Comparison of ENCODE assay signal across 15 cellular contexts in genomic region chr22:31526275-31526674, GRCh38. TPM values are rescaled to one million over a fixed set of nuclear protein-coding genes. Genes with fewer than 3 reads are reported as not detected.
DNase-seq lines count a peak whose midpoint lies in the region; ATAC-seq, FAIRE-seq and TF ChIP-seq lines count a peak whose summit lies in the region.
"Had no signal": no experiment of that assay in that cellular context is flagged by ENCODE, and none has a peak within 500 bp of the region (broad histone marks: within the 10 kb centered on the region; RNA-seq: fewer than 3 reads in every experiment).

No MANE protein-coding gene starts in this region.

- H3K4me1 ChIP-seq in neutrophil (ENCODE audit: control insufficient read depth in 1 of 2, insufficient read depth in 1 of 2, low read depth in 1 of 2, low read length in 1 of 2) (peaks cover 0 to 6% of the 10 kb centered on the region in 2 experiments), HepG2 (ENCODE audit: insufficient read depth, low read length) (peaks cover 13% of the 10 kb centered on the region)

- H3K27me3 Mint-ChIP-seq in activated T-helper 1 cell treated with anti-CD3 and anti-CD28 coated beads, Interleukin-12 subunit alpha, Interleukin-12 subunit beta, Interleukin-2, Interleukin-4 antibody, amounts not matched to agents 30 ng/mL and 10 ng/mL and 1 ng/mL, durations not matched to agents 14 hours and 24 hours and 36 hours (ENCODE audit: insufficient read depth) = no peaks in the 10 kb centered on the region

- no peak overlapping the region for H3K9ac ChIP-seq in HepG2 (ENCODE audit: insufficient read depth, low read depth, low read length)

- BruUV-seq in HepG2 (replicated peaks; lab: Mats Ljungman, UMichigan) = no TSS peak

- H3K4me3 Mint-ChIP-seq in activated T-helper 1 cell treated with anti-CD3 and anti-CD28 coated beads, Interleukin-12 subunit alpha, Interleukin-12 subunit beta, Interleukin-2, Interleukin-4 antibody, amounts not matched to agents 30 ng/mL and 10 ng/mL and 1 ng/mL, durations not matched to agents 14 hours and 24 hours and 36 hours = peak overlapping the region; percentile 69
- H3K4me3 Mint-ChIP-seq: nephron progenitor cell had no signal

- peaks cover 73% of the 10 kb centered on the region for H3K4me1 Mint-ChIP-seq in activated T-helper 1 cell treated with anti-CD3 and anti-CD28 coated beads, Interleukin-12 subunit alpha, Interleukin-12 subunit beta, Interleukin-2, Interleukin-4 antibody, amounts not matched to agents 30 ng/mL and 10 ng/mL and 1 ng/mL, durations not matched to agents 14 hours and 24 hours and 36 hours (ENCODE audit: low read depth)
- H3K4me1 Mint-ChIP-seq: nephron progenitor cell had no signal

- no peak overlapping the region for H2AFZ ChIP-seq in HepG2 (ENCODE audit: low read length)

- peaks cover 13% of the 10 kb centered on the region for H3K9me3 Mint-ChIP-seq in activated T-helper 1 cell treated with anti-CD3 and anti-CD28 coated beads, Interleukin-12 subunit alpha, Interleukin-12 subunit beta, Interleukin-2, Interleukin-4 antibody, amounts not matched to agents 30 ng/mL and 10 ng/mL and 1 ng/mL, durations not matched to agents 14 hours and 24 hours and 36 hours

- in situ Hi-C loops in HepG2 (cut with HindIII; ENCODE audit: extremely low pct_ligation_motif_present, low pct_unique_long_range_greater_than_20kb) = no loop called here

- H3K4me2 ChIP-seq in HepG2 (ENCODE audit: low read depth, low read length) = no peak overlapping the region

- CTCF ChIA-PET in HepG2 (lab: Yijun Ruan, JAX; ENCODE audit: low intra/inter-chr PET ratio, low total read pairs) = no interaction called here

- FAIRE-seq in urothelium cell line (lab: Jason Lieb, UNC) (peak; percentile 27), HepG2 (lab: Jason Lieb, UNC) (no peak)

- TF ChIP-seq POLR2A in HepG2 (IDR thresholded peaks at IDR 0.05; ENCODE audit: insufficient read depth in 1 of 2, low read depth in 2 of 2, low read length in 2 of 2) = no peak

- H3K27me3 ChIP-seq in neutrophil = no peaks in the 10 kb centered on the region
- no peaks in the 10 kb centered on the region for H3K27me3 ChIP-seq in HepG2 (ENCODE audit: control insufficient read depth in 1 of 2, insufficient read depth in 2 of 2, low read length in 2 of 2)
- H3K27me3 ChIP-seq: ascending aorta, transverse colon had no signal

- peak overlapping the region; percentile 32 for H3K27ac ChIP-seq in neutrophil
- H3K27ac ChIP-seq in HepG2 (ENCODE audit: extremely low read length, insufficient read depth, low read length) = no peak overlapping the region
- H3K27ac ChIP-seq: ascending aorta, transverse colon, VCaP had no signal

- no peak overlapping the region for H3K4me3 ChIP-seq in neutrophil (ENCODE audit: low read depth in 1 of 2, low read length in 1 of 2)
- no peak overlapping the region for H3K4me3 ChIP-seq in HepG2 (replicated peaks in 1 of 3; ENCODE audit: insufficient read depth in 1 of 3, low read depth in 2 of 3, low read length in 3 of 3)
- H3K4me3 ChIP-seq: ascending aorta, transverse colon had no signal

- POLR2A ChIA-PET in HepG2 (lab: Yijun Ruan, JAX) = no interaction called here

- H3K79me2 ChIP-seq in HepG2 (ENCODE audit: insufficient read depth, low read length) = no peaks in the 10 kb centered on the region

- no peaks in the 10 kb centered on the region for H3K9me3 ChIP-seq in neutrophil
- no peaks in the 10 kb centered on the region for H3K9me3 ChIP-seq in HepG2 (ENCODE audit: low read length)
- H3K9me3 ChIP-seq: ascending aorta, transverse colon had no signal

- peak overlapping the region; percentile 93 for H3K27ac Mint-ChIP-seq in activated T-helper 1 cell treated with anti-CD3 and anti-CD28 coated beads, Interleukin-12 subunit alpha, Interleukin-12 subunit beta, Interleukin-2, Interleukin-4 antibody, amounts not matched to agents 30 ng/mL and 10 ng/mL and 1 ng/mL, durations not matched to agents 14 hours and 24 hours and 36 hours
- H3K27ac Mint-ChIP-seq: nephron progenitor cell had no signal

- ATAC-seq in HepG2 (no peak), GM21390 (IDR thresholded peaks at IDR 0.05; ENCODE audit: unreplicated experiment) (no peak)
- ATAC-seq: SK-N-SH treated with all-trans-retinoic acid at 6 μM for 48 hours had no signal

- no peaks in the 10 kb centered on the region for H4K20me1 ChIP-seq in HepG2 (ENCODE audit: insufficient read depth, low read length)

- TF ChIP-seq RAD21 in HepG2 (CRISPR knock-in tag; IDR thresholded peaks at IDR 0.05) = no peak

- TF ChIP-seq EP300 in HepG2 (IDR thresholded peaks at IDR 0.05; ENCODE audit: low read depth in 2 of 2, low read length in 2 of 2) (no peak), HepG2 (CRISPR knock-in tag; IDR thresholded peaks at IDR 0.05; ENCODE audit: borderline replicate concordance) (no peak)

- WGBS in HepG2 (ENCODE audit: low lambda C conversion rate) = 95% methylated on average over 7 of the region's 7 CpGs

- H3K36me3 ChIP-seq in neutrophil (peaks cover 23% of the 10 kb centered on the region), HepG2 (replicated peaks in 1 of 2; ENCODE audit: control insufficient read depth in 1 of 2, insufficient read depth in 2 of 2, low read length in 2 of 2) (no peaks in the 10 kb centered on the region)
- H3K36me3 ChIP-seq: ascending aorta, transverse colon had no signal

- intact Hi-C loops in activated T-helper 1 cell treated with anti-CD3 and anti-CD28 coated beads, Interleukin-12 subunit alpha, Interleukin-12 subunit beta, Interleukin-2, Interleukin-4 antibody, amounts not matched to agents 30 ng/mL and 10 ng/mL and 1 ng/mL, durations not matched to agents 14 hours and 24 hours and 36 hours (cut with micrococcal nuclease) = loop anchor here (1.0 kb wide), 1 partner anchor 11 kb away; no protein-coding TSS in a partner anchor
- intact Hi-C loops in HepG2 (cut with micrococcal nuclease; ENCODE audit: unreplicated experiment) = no loop called here

- TF ChIP-seq CTCF in neutrophil (IDR thresholded peaks at IDR 0.05) = no peak
- TF ChIP-seq CTCF in HepG2 (CRISPR knock-in tag; IDR thresholded peaks at IDR 0.05) = no peak

- peak; percentile 74 for DNase-seq in activated effector memory CD4-positive, alpha-beta T cell treated with anti-CD3 and anti-CD28 coated beads, Interleukin-2, amount 50 U/mL, for 16 hours
- DNase-seq in activated effector memory CD4-positive, alpha-beta T cell treated with Interleukin-2 at 50 U/mL for 16 hours = no peak
- DNase-seq in activated T-helper 1 cell treated with anti-CD3 and anti-CD28 coated beads, Interleukin-12 subunit alpha, Interleukin-12 subunit beta, Interleukin-2, Interleukin-4 antibody, amounts not matched to agents 30 ng/mL and 10 ng/mL and 1 ng/mL, durations not matched to agents 14 hours and 24 hours and 36 hours (ENCODE audit: low spot score) = peak; percentile 27
- DNase-seq in urothelium cell line (ENCODE audit: low spot score) (no peak), HepG2 (ENCODE audit: low spot score) (no peak), globus pallidus (ENCODE audit: low spot score) (no peak)
- DNase-seq: dermis blood vessel endothelial cell, nephron progenitor cell, OCI-M1, transverse colon had no signal

- H3K36me3 Mint-ChIP-seq in activated T-helper 1 cell treated with anti-CD3 and anti-CD28 coated beads, Interleukin-12 subunit alpha, Interleukin-12 subunit beta, Interleukin-2, Interleukin-4 antibody, amounts not matched to agents 30 ng/mL and 10 ng/mL and 1 ng/mL, durations not matched to agents 14 hours and 24 hours and 36 hours (ENCODE audit: low read depth) = peaks cover 67% of the 10 kb centered on the region

RNA-seq across cellular contexts. Expression of gene SFI1, which starts 29.9 kb away (rescaled TPM):
- 406 and 416 TPM in 2 replicates for total RNA-seq in activated T-helper 1 cell treated with anti-CD3 and anti-CD28 coated beads, Interleukin-12 subunit alpha, Interleukin-12 subunit beta, Interleukin-2, Interleukin-4 antibody, amounts not matched to agents 30 ng/mL and 10 ng/mL and 1 ng/mL, durations not matched to agents 14 hours and 24 hours and 36 hours
- total RNA-seq in HepG2 (2016; rRNA removed; fragmentation: Illumina TruSeq; extraction: Trizol) = 6.2 and 20.5 TPM in 2 replicates
- 12.0 and 12.8 TPM in 2 replicates for total RNA-seq in HepG2 (2016; cell fraction: cytosol; rRNA removed; fragmentation: Illumina TruSeq; extraction: Trizol; ENCODE audit: low read depth)
- total RNA-seq in HepG2 (2016; cell fraction: insoluble cytoplasmic fraction; rRNA removed; fragmentation: Illumina TruSeq; extraction: Trizol) = 5.1 and 23.0 TPM in 2 replicates
- 9.4 and 10.5 TPM in 2 replicates for total RNA-seq in HepG2 (2016; cell fraction: membrane; rRNA removed; fragmentation: Illumina TruSeq; extraction: Trizol)
- 29.9 and 34.8 TPM in 2 replicates for total RNA-seq in HepG2 (2016; cell fraction: nucleus; rRNA removed; fragmentation: Illumina TruSeq; extraction: Trizol)
- 40.1 and 47.1 TPM in 2 replicates for polyA plus RNA-seq in HepG2 (2011; rRNA removed)
- 10.2 and 16.0 TPM in 2 replicates for polyA plus RNA-seq in HepG2 (2011; cell fraction: cytosol; rRNA removed)
- polyA plus RNA-seq in HepG2 (2011; cell fraction: nucleus; rRNA removed) = 348 and 418 TPM in 2 replicates
- 24.6 and 25.8 TPM in 2 replicates for polyA plus RNA-seq in HepG2 (2012)
- polyA plus RNA-seq in HepG2 (2016; cell fraction: cytosol; fragmentation: Illumina TruSeq; extraction: Trizol; ENCODE audit: low read depth) = 1.7 and 2.7 TPM in 2 replicates
- 4.5 and 5.0 TPM in 2 replicates for polyA plus RNA-seq in HepG2 (2016; cell fraction: insoluble cytoplasmic fraction; fragmentation: Illumina TruSeq; extraction: Trizol; ENCODE audit: low read depth)
- 3.1 and 3.2 TPM in 2 replicates for polyA plus RNA-seq in HepG2 (2016; cell fraction: membrane; fragmentation: Illumina TruSeq; extraction: Trizol; ENCODE audit: low read depth)
- polyA plus RNA-seq in HepG2 (2016; cell fraction: nucleus; fragmentation: Illumina TruSeq; extraction: Trizol; ENCODE audit: insufficient read depth, low read depth) = 84.2 and 91.0 TPM in 2 replicates
- polyA minus RNA-seq in HepG2 (2011; rRNA and poly(A)+ RNA removed; ENCODE audit: low replicate concordance) = 27.1 and 44.8 TPM in 2 replicates
- polyA minus RNA-seq in HepG2 (2011; cell fraction: cytosol; rRNA and poly(A)+ RNA removed) = 6.7 and 7.4 TPM in 2 replicates
- polyA minus RNA-seq in HepG2 (2011; cell fraction: nucleus; rRNA and poly(A)+ RNA removed) = 93.3 and 102 TPM in 2 replicates

RNA-seq across cellular contexts. Expression of gene EIF4ENIF1, which starts 36.6 kb away (rescaled TPM):
- total RNA-seq in activated T-helper 1 cell treated with anti-CD3 and anti-CD28 coated beads, Interleukin-12 subunit alpha, Interleukin-12 subunit beta, Interleukin-2, Interleukin-4 antibody, amounts not matched to agents 30 ng/mL and 10 ng/mL and 1 ng/mL, durations not matched to agents 14 hours and 24 hours and 36 hours = 101 and 105 TPM in 2 replicates
- 12.3 and 14.0 TPM in 2 replicates for total RNA-seq in HepG2 (2016; rRNA removed; fragmentation: Illumina TruSeq; extraction: Trizol)
- 7.3 TPM in 2 replicates for total RNA-seq in HepG2 (2016; cell fraction: cytosol; rRNA removed; fragmentation: Illumina TruSeq; extraction: Trizol; ENCODE audit: low read depth)
- 9.2 and 11.4 TPM in 2 replicates for total RNA-seq in HepG2 (2016; cell fraction: insoluble cytoplasmic fraction; rRNA removed; fragmentation: Illumina TruSeq; extraction: Trizol)
- 8.2 and 8.4 TPM in 2 replicates for total RNA-seq in HepG2 (2016; cell fraction: membrane; rRNA removed; fragmentation: Illumina TruSeq; extraction: Trizol)
- 14.1 and 16.0 TPM in 2 replicates for total RNA-seq in HepG2 (2016; cell fraction: nucleus; rRNA removed; fragmentation: Illumina TruSeq; extraction: Trizol)
- 11.9 and 15.1 TPM in 2 replicates for polyA plus RNA-seq in HepG2 (2011; rRNA removed)
- polyA plus RNA-seq in HepG2 (2011; cell fraction: cytosol; rRNA removed) = 9.5 and 9.7 TPM in 2 replicates
- polyA plus RNA-seq in HepG2 (2011; cell fraction: nucleus; rRNA removed) = 18.6 and 26.1 TPM in 2 replicates
- polyA plus RNA-seq in HepG2 (2012) = 13.8 and 16.8 TPM in 2 replicates
- polyA plus RNA-seq in HepG2 (2016; cell fraction: cytosol; fragmentation: Illumina TruSeq; extraction: Trizol; ENCODE audit: low read depth) = 2.1 and 2.2 TPM in 2 replicates
- polyA plus RNA-seq in HepG2 (2016; cell fraction: insoluble cytoplasmic fraction; fragmentation: Illumina TruSeq; extraction: Trizol; ENCODE audit: low read depth) = 14.9 and 16.1 TPM in 2 replicates
- polyA plus RNA-seq in HepG2 (2016; cell fraction: membrane; fragmentation: Illumina TruSeq; extraction: Trizol; ENCODE audit: low read depth) = 4.8 and 5.1 TPM in 2 replicates
- 39.1 and 47.3 TPM in 2 replicates for polyA plus RNA-seq in HepG2 (2016; cell fraction: nucleus; fragmentation: Illumina TruSeq; extraction: Trizol; ENCODE audit: insufficient read depth, low read depth)
- polyA minus RNA-seq in HepG2 (2011; rRNA and poly(A)+ RNA removed; ENCODE audit: low replicate concordance) = 22.1 and 23.5 TPM in 2 replicates
- polyA minus RNA-seq in HepG2 (2011; cell fraction: cytosol; rRNA and poly(A)+ RNA removed) = 10.5 and 14.5 TPM in 2 replicates
- polyA minus RNA-seq in HepG2 (2011; cell fraction: nucleus; rRNA and poly(A)+ RNA removed) = 26.1 and 28.6 TPM in 2 replicates

Comparison
In these comparisons a context has a peak if more than half of its experiments do, and no peak if none do; other contexts are left out.
1. DNase-seq: peak in activated effector memory CD4-positive, alpha-beta T cell treated with anti-CD3 and anti-CD28 coated beads, Interleukin-2, amount 50 U/mL, for 16 hours (single experiment) and activated T-helper 1 cell treated with anti-CD3 and anti-CD28 coated beads, Interleukin-12 subunit alpha, Interleukin-12 subunit beta, Interleukin-2, Interleukin-4 antibody, amounts not matched to agents 30 ng/mL and 10 ng/mL and 1 ng/mL, durations not matched to agents 14 hours and 24 hours and 36 hours (single experiment); none in activated effector memory CD4-positive, alpha-beta T cell treated with Interleukin-2 at 50 U/mL for 16 hours (single experiment), urothelium cell line (single experiment), HepG2 (single experiment) and globus pallidus (single experiment).
2. RNA of gene SFI1, which starts 29.9 kb away (total RNA-seq): 406 to 416 TPM in activated T-helper 1 cell treated with anti-CD3 and anti-CD28 coated beads, Interleukin-12 subunit alpha, Interleukin-12 subunit beta, Interleukin-2, Interleukin-4 antibody, amounts not matched to agents 30 ng/mL and 10 ng/mL and 1 ng/mL, durations not matched to agents 14 hours and 24 hours and 36 hours; 5.1 to 34.8 TPM in HepG2; every median in the first group is over 10 times any median in the second.